Comparison of ENCODE assay signal across 9 cellular contexts in genomic region chr1:35577071-35577998, GRCh38. TPM values are rescaled to one million over a fixed set of nuclear protein-coding genes. Genes with fewer than 3 reads are reported as not detected.
DNase-seq lines count a peak whose midpoint lies in the region; ATAC-seq, FAIRE-seq and TF ChIP-seq lines count a peak whose summit lies in the region.
"Had no signal": no experiment of that assay in that cellular context is flagged by ENCODE, and none has a peak within 500 bp of the region (broad histone marks: within the 10 kb centered on the region; RNA-seq: fewer than 3 reads in every experiment).

No MANE protein-coding gene starts in this region.

- H3K4me1 Mint-ChIP-seq in MCF 10A (ENCODE audit: insufficient read depth, unreplicated experiment): peaks cover 11% of the 10 kb centered on the region
- peaks cover 24 to 31% (median 28%) of the 10 kb centered on the region in 3 donors for H3K4me1 Mint-ChIP-seq in T-cell

- TF ChIP-seq EP300 in K562 (IDR thresholded peaks at IDR 0.05; ENCODE audit: low read length): no peak

- H3K27me3 Mint-ChIP-seq in MCF 10A (ENCODE audit: insufficient read depth, unreplicated experiment) (peaks cover 4% of the 10 kb centered on the region), T-cell (no peaks in the 10 kb centered on the region)

- FAIRE-seq in K562 (lab: Jason Lieb, UNC): no peak
- FAIRE-seq: A204.1 had no signal

- H3K36me3 ChIP-seq in breast epithelium (no peaks in the 10 kb centered on the region), K562 (ENCODE audit: control insufficient read depth, insufficient read depth, low read length) (no peaks in the 10 kb centered on the region), right lobe of liver (no peaks in the 10 kb centered on the region)

- H3K9me3 Mint-ChIP-seq in MCF 10A (ENCODE audit: unreplicated experiment) (no peaks in the 10 kb centered on the region), T-cell (no peaks in the 10 kb centered on the region)

- TF ChIP-seq POLR2A in breast epithelium (IDR thresholded peaks at IDR 0.05) (no peak), K562 (conservative IDR thresholded peaks at IDR 0.05) (no peak), right lobe of liver (IDR thresholded peaks at IDR 0.05) (no peak)

- no peak for TF ChIP-seq RAD21 in K562 (CRISPR knock-in tag; conservative IDR thresholded peaks at IDR 0.05 in 1 of 2, IDR thresholded peaks at IDR 0.05 in 1 of 2)

- intact Hi-C loops in breast epithelium (cut with DNase I; ENCODE audit: low total_unique reads) (no loop called here), MCF 10A (cut with micrococcal nuclease) (no loop called here), K562 (cut with micrococcal nuclease) (no loop called here), right lobe of liver (cut with DNase I) (no loop called here)

- H3K4me2 ChIP-seq in K562 (ENCODE audit: insufficient read depth, low read length): no peak overlapping the region

- WGBS in K562 (ENCODE audit: insufficient coverage, low coverage, missing lambda C conversion rate): 88% methylated on average over 50 of the region's 70 CpGs
- 0% methylated on average over 22 of the region's 70 CpGs for WGBS in right lobe of liver (ENCODE audit: insufficient coverage, low coverage, low lambda C conversion rate, missing lambda C conversion rate)

- BruUV-seq in MCF 10A (replicated peaks; lab: Mats Ljungman, UMichigan) (no TSS peak), K562 (replicated peaks; lab: Mats Ljungman, UMichigan) (no TSS peak)

- no peaks in the 10 kb centered on the region for H3K4me1 ChIP-seq in breast epithelium
- peaks cover 9 to 40% of the 10 kb centered on the region in 2 experiments for H3K4me1 ChIP-seq in K562 (replicated peaks in 1 of 2; ENCODE audit: control insufficient read depth in 2 of 2, insufficient read depth in 2 of 2, low read length in 2 of 2)
- H3K4me1 ChIP-seq in right lobe of liver: peaks cover 0 to 21% (median 0%) of the 10 kb centered on the region in 4 donors

- ATAC-seq in T-cell (replicated peaks in 1 of 4) (peak; percentile 84 to 91 (median 88)), K562 (no peak), right lobe of liver (peak; percentile 56 to 74 (median 68)), SK-N-SH treated with all-trans-retinoic acid at 6 μM for 48 hours (no peak)

- H3K4me3 ChIP-seq in breast epithelium (peak overlapping the region; percentile 41 to 66 (median 44)), K562 (no peak overlapping the region), right lobe of liver (peak overlapping the region; percentile 40 to 47 (median 41))

- H3K9ac ChIP-seq in K562 (ENCODE audit: insufficient read depth in 1 of 2, low read depth in 2 of 2, low read length in 2 of 2): no peak overlapping the region; a peak in 1 of 4 replicates

- TF ChIP-seq CTCF in breast epithelium (IDR thresholded peaks at IDR 0.05) (no peak), MCF 10A (IDR thresholded peaks at IDR 0.05; ENCODE audit: unreplicated experiment) (no peak), K562 (IDR thresholded peaks at IDR 0.05 in 2 of 3, conservative IDR thresholded peaks at IDR 0.05 in 1 of 3; ENCODE audit: insufficient read depth in 2 of 3, low read depth in 1 of 3, low read length in 3 of 3) (no peak), right lobe of liver (IDR thresholded peaks at IDR 0.05) (no peak)

- H3K36me3 Mint-ChIP-seq in MCF 10A (ENCODE audit: insufficient read depth, unreplicated experiment) (no peaks in the 10 kb centered on the region), T-cell (peaks cover 4% of the 10 kb centered on the region)

- H3K27ac Mint-ChIP-seq in MCF 10A (ENCODE audit: low read depth, unreplicated experiment): no peak overlapping the region
- peak overlapping the region; percentile 71 to 87 for H3K27ac Mint-ChIP-seq in T-cell

- DNase-seq in breast epithelium (ENCODE audit: low spot score in 2 of 2) (peak in 1 of 2 donors; percentile 43), MCF 10A (ENCODE audit: unreplicated experiment) (no peak), T-cell (peak in 33 of 34 experiments; percentile 39 to 73 (median 57)), K562 (ENCODE audit: extremely low read depth in 1 of 4, low spot score in 3 of 4) (no peak), right lobe of liver (peak in 1 of 3 donors; percentile 52), NCI-H526 treated with DMSO at 0.1 percent for 48 hours (lab: John Stamatoyannopoulos, UW) (no peak)
- DNase-seq in stimulated activated CD8-positive, alpha-beta memory T cell treated with anti-CD3 and anti-CD28 coated beads, Interleukin-4, amount 100 ng/mL, for 24 hours (ENCODE audit: low read depth): peak; percentile 45

- H3K9me3 ChIP-seq in breast epithelium: no peaks in the 10 kb centered on the region
- no peaks in the 10 kb centered on the region for H3K9me3 ChIP-seq in K562 (replicated peaks; ENCODE audit: control insufficient read depth, insufficient read depth, low read depth, low read length)
- no peaks in the 10 kb centered on the region for H3K9me3 ChIP-seq in right lobe of liver

- H3K9me1 ChIP-seq in K562 (ENCODE audit: control insufficient read depth, insufficient read depth, low read length): no peaks in the 10 kb centered on the region

- no peaks in the 10 kb centered on the region for H4K20me1 ChIP-seq in K562 (replicated peaks; ENCODE audit: control insufficient read depth, insufficient read depth, low read length)

- CTCF ChIA-PET in MCF 10A (lab: Yijun Ruan, JAX): interaction anchor here (5.3 kb wide), 1 partner anchor 9 kb away, joined by 30 read pairs; no protein-coding TSS in a partner anchor
- CTCF ChIA-PET in T-cell (lab: Charles Lee): interaction anchor here in 1 of 2 donors (1.0 kb wide), 1 partner anchor 8 kb away, joined by 9 read pairs; no protein-coding TSS in a partner anchor
- CTCF ChIA-PET in K562 (lab: Yijun Ruan, JAX; ENCODE audit: low intra/inter-chr PET ratio): no interaction called here

- no peaks in the 10 kb centered on the region for H3K27me3 ChIP-seq in breast epithelium
- H3K27me3 ChIP-seq in K562 (ENCODE audit: control insufficient read depth in 2 of 2, insufficient read depth in 2 of 2, low read length in 2 of 2): peaks cover 3 to 7% of the 10 kb centered on the region in 2 experiments; a peak in 2 of 5 replicates
- H3K27me3 ChIP-seq in right lobe of liver: peaks cover 0 to 20% of the 10 kb centered on the region in 2 donors

- in situ Hi-C loops in K562 (cut with MboI): no loop called here

- H3K27ac ChIP-seq in breast epithelium (no peak overlapping the region), K562 (ENCODE audit: extremely low read depth, low read depth, low read length) (no peak overlapping the region), right lobe of liver (no peak overlapping the region)

- POLR2A ChIA-PET in MCF 10A (lab: Yijun Ruan, JAX) (interaction anchor here (0.6 kb wide), 1 partner anchor 88 kb away, joined by 3 read pairs; no protein-coding TSS in a partner anchor), T-cell (lab: Charles Lee) (interaction anchor here in 1 of 2 donors (0.7 kb wide), 1 partner anchor 82 kb away, joined by 6 read pairs; no protein-coding TSS in a partner anchor), K562 (lab: Yijun Ruan, JAX) (interaction anchor here (0.7 to 1.2 kb wide), 3 partner anchors 8 to 130 kb away, joined by 3 to 5 read pairs (median 4); no protein-coding TSS in a partner anchor)

- H3K4me3 Mint-ChIP-seq in MCF 10A (ENCODE audit: unreplicated experiment) (no peak overlapping the region), T-cell (peak overlapping the region; percentile 83 to 94 (median 87))

- no peaks in the 10 kb centered on the region for H3K79me2 ChIP-seq in K562 (ENCODE audit: control insufficient read depth, insufficient read depth, low read length)

- no peak overlapping the region for H2AFZ ChIP-seq in K562 (ENCODE audit: low read depth, low read length)

RNA-seq across cellular contexts. Expression of gene TFAP2E, which starts 4.2 kb away (rescaled TPM):
- 1 to 10 TPM in 1 of 3 donors, under 1 TPM in 2; 0.44 to 2.6 (median 0.64) TPM for total RNA-seq in breast epithelium
- 0.30 and 0.47 TPM in 2 replicates for total RNA-seq in MCF 10A (2022)
- total RNA-seq in T-cell: 1 to 10 TPM; 2.8 to 4.6 (median 3.1) TPM
- total RNA-seq in K562 (2011; cell fraction: chromatin; rRNA removed; ENCODE audit: low replicate concordance): 0.30 and 0.44 TPM in 2 replicates
- 0.39 TPM in 1 of 2 replicates, not detected in the other for total RNA-seq in K562 (2011; cell fraction: nucleolus; rRNA removed)
- total RNA-seq in K562 (2011; cell fraction: nucleoplasm; rRNA removed): 0.81 TPM in 1 of 2 replicates, not detected in the other
- not detected in 2 replicates for total RNA-seq in K562 (2014; rRNA removed)
- not detected in 2 replicates for total RNA-seq in K562 (2014; rRNA removed; fragmentation: Illumina TruSeq; extraction: Trizol)
- total RNA-seq in K562 (2015; rRNA removed; fragmentation: Illumina TruSeq; extraction: Trizol): 0.11 TPM in 1 of 2 replicates, not detected in the other
- not detected in 2 replicates for total RNA-seq in K562 (2021)
- polyA plus RNA-seq in K562 (2011; rRNA removed): 0.07 and 0.11 TPM in 2 replicates
- polyA plus RNA-seq in K562 (2011; cell fraction: cytosol; rRNA removed): not detected in 2 replicates
- 0.31 and 0.38 TPM in 2 replicates for polyA plus RNA-seq in K562 (2011; cell fraction: nucleus; rRNA removed)
- polyA plus RNA-seq in K562 (2012): 0.20 and 0.58 TPM in 2 replicates
- not detected in 2 replicates for polyA plus RNA-seq in K562 (2014; fragmentation: Illumina TruSeq; extraction: Trizol)
- polyA plus RNA-seq in K562 (2014; fragmentation: Nextera tagmentation; extraction: Ambion mirVana): under 1 TPM; 0.03 to 0.06 TPM
- polyA plus RNA-seq in K562 (2014; rRNA removed): 0.04 and 0.07 TPM in 2 replicates
- polyA minus RNA-seq in K562 (2011; rRNA and poly(A)+ RNA removed): 0.14 TPM in 1 of 2 replicates, not detected in the other
- polyA minus RNA-seq in K562 (2011; cell fraction: cytosol; rRNA and poly(A)+ RNA removed): not detected in 2 replicates
- not detected in 2 replicates for polyA minus RNA-seq in K562 (2011; cell fraction: nucleus; rRNA and poly(A)+ RNA removed)
- total RNA-seq in right lobe of liver: under 1 TPM in 2 of 6 experiments, not detected in 4; 0.15 to 0.24 TPM

RNA-seq across cellular contexts. Expression of gene NCDN, which starts 19.7 kb away (rescaled TPM):
- total RNA-seq in breast epithelium: 10 to 100 TPM in 2 of 3 donors, 1 to 10 TPM in 1; 9.9 to 22.3 (median 16.2) TPM
- total RNA-seq in MCF 10A (2022): 31.4 and 31.5 TPM in 2 replicates
- 10 to 100 TPM; 19.8 to 34.0 (median 31.4) TPM for total RNA-seq in T-cell
- total RNA-seq in K562 (2011; cell fraction: chromatin; rRNA removed; ENCODE audit: low replicate concordance): 18.2 and 51.7 TPM in 2 replicates
- 35.4 and 36.2 TPM in 2 replicates for total RNA-seq in K562 (2011; cell fraction: nucleolus; rRNA removed)
- total RNA-seq in K562 (2011; cell fraction: nucleoplasm; rRNA removed): 27.1 and 28.9 TPM in 2 replicates
- total RNA-seq in K562 (2014; rRNA removed): 16.4 and 20.4 TPM in 2 replicates
- total RNA-seq in K562 (2014; rRNA removed; fragmentation: Illumina TruSeq; extraction: Trizol): 4.5 and 5.4 TPM in 2 replicates
- total RNA-seq in K562 (2015; rRNA removed; fragmentation: Illumina TruSeq; extraction: Trizol): 10.7 and 13.3 TPM in 2 replicates
- total RNA-seq in K562 (2021): 33.5 and 35.1 TPM in 2 replicates
- 8.1 and 14.6 TPM in 2 replicates for polyA plus RNA-seq in K562 (2011; rRNA removed)
- polyA plus RNA-seq in K562 (2011; cell fraction: cytosol; rRNA removed): 11.3 and 22.9 TPM in 2 replicates
- polyA plus RNA-seq in K562 (2011; cell fraction: nucleus; rRNA removed): 32.8 and 67.9 TPM in 2 replicates
- 23.9 and 26.1 TPM in 2 replicates for polyA plus RNA-seq in K562 (2012)
- 16.0 and 26.9 TPM in 2 replicates for polyA plus RNA-seq in K562 (2014; fragmentation: Illumina TruSeq; extraction: Trizol)
- polyA plus RNA-seq in K562 (2014; fragmentation: Nextera tagmentation; extraction: Ambion mirVana): 1 to 10 TPM; 1.9 to 2.6 TPM
- 20.0 and 24.8 TPM in 2 replicates for polyA plus RNA-seq in K562 (2014; rRNA removed)
- polyA minus RNA-seq in K562 (2011; rRNA and poly(A)+ RNA removed): 4.9 and 5.2 TPM in 2 replicates
- polyA minus RNA-seq in K562 (2011; cell fraction: cytosol; rRNA and poly(A)+ RNA removed): 13.6 and 15.4 TPM in 2 replicates
- 16.6 and 17.4 TPM in 2 replicates for polyA minus RNA-seq in K562 (2011; cell fraction: nucleus; rRNA and poly(A)+ RNA removed)
- 10 to 100 TPM in 2 of 6 experiments, 1 to 10 TPM in 4; 5.9 to 11.7 (median 7.3) TPM for total RNA-seq in right lobe of liver

RNA-seq across cellular contexts. Expression of gene KIAA0319L, which starts 20.1 kb away (rescaled TPM):
- total RNA-seq in breast epithelium (100 to 1,000 TPM in 2 of 3 donors, 10 to 100 TPM in 1; 49.0 to 104 (median 103) TPM), MCF 10A (2022) (50.7 and 56.8 TPM in 2 replicates), T-cell (10 to 100 TPM; 60.8 to 73.7 (median 63.7) TPM), K562 (2014; rRNA removed) (22.7 and 26.9 TPM in 2 replicates), K562 (2014; rRNA removed; fragmentation: Illumina TruSeq; extraction: Trizol) (29.3 and 30.2 TPM in 2 replicates), K562 (2015; rRNA removed; fragmentation: Illumina TruSeq; extraction: Trizol) (25.0 and 27.4 TPM in 2 replicates), K562 (2021) (32.7 and 33.2 TPM in 2 replicates), right lobe of liver (10 to 100 TPM; 35.3 to 84.9 (median 54.3) TPM)
- 218 and 257 TPM in 2 replicates for total RNA-seq in K562 (2011; cell fraction: chromatin; rRNA removed; ENCODE audit: low replicate concordance)
- 151 and 178 TPM in 2 replicates for total RNA-seq in K562 (2011; cell fraction: nucleolus; rRNA removed)
- 203 and 242 TPM in 2 replicates for total RNA-seq in K562 (2011; cell fraction: nucleoplasm; rRNA removed)
- polyA plus RNA-seq in K562 (2011; rRNA removed) (51.7 and 66.5 TPM in 2 replicates), K562 (2014; fragmentation: Illumina TruSeq; extraction: Trizol) (32.2 and 40.1 TPM in 2 replicates), K562 (2014; fragmentation: Nextera tagmentation; extraction: Ambion mirVana) (1 to 10 TPM; 2.4 to 5.9 TPM), K562 (2014; rRNA removed) (23.4 and 28.5 TPM in 2 replicates)
- 29.9 and 48.2 TPM in 2 replicates for polyA plus RNA-seq in K562 (2011; cell fraction: cytosol; rRNA removed)
- polyA plus RNA-seq in K562 (2011; cell fraction: nucleus; rRNA removed): 76.5 and 77.3 TPM in 2 replicates
- 29.4 and 50.6 TPM in 2 replicates for polyA plus RNA-seq in K562 (2012)
- 84.3 and 87.6 TPM in 2 replicates for polyA minus RNA-seq in K562 (2011; rRNA and poly(A)+ RNA removed)
- polyA minus RNA-seq in K562 (2011; cell fraction: cytosol; rRNA and poly(A)+ RNA removed): 28.8 and 38.0 TPM in 2 replicates
- polyA minus RNA-seq in K562 (2011; cell fraction: nucleus; rRNA and poly(A)+ RNA removed): 47.7 and 95.0 TPM in 2 replicates

Comparison
In these comparisons a context has a peak if more than half of its experiments do, and no peak if none do; other contexts are left out.
1. DNase-seq: peak in T-cell (33 of 34) and stimulated activated CD8-positive, alpha-beta memory T cell treated with anti-CD3 and anti-CD28 coated beads, Interleukin-4, amount 100 ng/mL, for 24 hours (single experiment); none in MCF 10A (single experiment), K562 (0 of 4) and NCI-H526 treated with DMSO at 0.1 percent for 48 hours (single experiment).
2. ATAC-seq: peak in T-cell (4 of 4) and right lobe of liver (4 of 4); none in K562 (single experiment) and SK-N-SH treated with all-trans-retinoic acid at 6 μM for 48 hours (single experiment).